Comparison of ENCODE assay signal across 9 cellular contexts in genomic region chr2:84942964-84943421, GRCh38. TPM values are rescaled to one million over a fixed set of nuclear protein-coding genes. Genes with fewer than 3 reads are reported as not detected.
DNase-seq lines count a peak whose midpoint lies in the region; ATAC-seq and TF ChIP-seq lines count a peak whose summit lies in the region.
"Had no signal": no experiment of that assay in that cellular context is flagged by ENCODE, and none has a peak within 500 bp of the region (broad histone marks: within the 10 kb centered on the region; RNA-seq: fewer than 3 reads in every experiment).

No MANE protein-coding gene starts in this region.

- H3K4me1 ChIP-seq in endodermal cell (ENCODE audit: control insufficient read depth, insufficient read depth, low read length), result no peaks in the 10 kb centered on the region

- H3K9ac ChIP-seq in endodermal cell (ENCODE audit: extremely low read depth, low read length, poor library complexity, severe bottlenecking), result no peak overlapping the region

- H3K4me3 ChIP-seq in endodermal cell (ENCODE audit: low read length), result no peak overlapping the region

- H3K4me3 Mint-ChIP-seq in endodermal cell, result no peak overlapping the region

- no peak overlapping the region for H3K27ac Mint-ChIP-seq in endodermal cell

- no peaks in the 10 kb centered on the region for H3K36me3 Mint-ChIP-seq in endodermal cell (ENCODE audit: low read depth)

- peaks cover 7% of the 10 kb centered on the region for H3K4me1 Mint-ChIP-seq in endodermal cell

- H3K27me3 ChIP-seq in endodermal cell (ENCODE audit: control insufficient read depth, insufficient read depth, low read length, poor library complexity, severe bottlenecking), result no peaks in the 10 kb centered on the region

- 90 to 93% methylated on average over 3 to 4 of the region's 4 CpGs for WGBS in endodermal cell (ENCODE audit: insufficient coverage in 1 of 2, insufficient read length in 1 of 2), 2 experiments

- ATAC-seq in GM18508 (IDR thresholded peaks at IDR 0.05; ENCODE audit: insufficient read depth, unreplicated experiment) (peak; percentile 29), GM21529 (IDR thresholded peaks at IDR 0.05; ENCODE audit: unreplicated experiment) (peak; percentile 32), HG03558 (IDR thresholded peaks at IDR 0.05; ENCODE audit: extremely low read depth, unreplicated experiment) (peak; percentile 33)

- no peaks in the 10 kb centered on the region for H3K9me3 Mint-ChIP-seq in endodermal cell

- TF ChIP-seq CTCF in endodermal cell (conservative IDR thresholded peaks at IDR 0.05), result no peak

- H3K27me3 Mint-ChIP-seq in endodermal cell (ENCODE audit: insufficient read depth), result no peaks in the 10 kb centered on the region

- no peaks in the 10 kb centered on the region for H3K9me3 ChIP-seq in endodermal cell (ENCODE audit: control insufficient read depth, low read length)

- H3K27ac ChIP-seq in epithelial cell of prostate (peak overlapping the region; percentile 56), endodermal cell (ENCODE audit: low read depth, low read length) (no peak overlapping the region)

- no peaks in the 10 kb centered on the region for H3K36me3 ChIP-seq in endodermal cell (ENCODE audit: control insufficient read depth, insufficient read depth, low read length)

- DNase-seq in epithelial cell of prostate (ENCODE audit: low read depth, low spot score) (no peak), endodermal cell (no peak), NCI-H1930 (lab: John Stamatoyannopoulos, UW) (no peak), COR-L47 (lab: John Stamatoyannopoulos, UW) (no peak)
- no peak for DNase-seq in stimulated activated CD4-positive, alpha-beta T cell treated with anti-CD3 and anti-CD28 coated beads, Interleukin-15, amount 100 ng/mL, for 24 hours
- DNase-seq: activated gamma-delta T cell had no signal

RNA-seq across cellular contexts. Expression of gene KCMF1, which starts 28.0 kb away (rescaled TPM):
- 10 to 100 TPM; 71.8 to 86.8 TPM for total RNA-seq in endodermal cell
- 77.4 TPM for polyA plus RNA-seq in endodermal cell (2013, experiment 1 of 2)
- 68.3 TPM for polyA plus RNA-seq in endodermal cell (2013, experiment 2 of 2)

RNA-seq across cellular contexts. Expression of gene TMSB10, which starts 37.5 kb away (rescaled TPM):
- 1,000 to 10,000 TPM; 2,719 to 2,976 TPM for total RNA-seq in endodermal cell
- 2,581 TPM for polyA plus RNA-seq in endodermal cell (2013, experiment 1 of 2)
- polyA plus RNA-seq in endodermal cell (2013, experiment 2 of 2), result 2,852 TPM
